8 cellular contexts compared by ENCODE assay signal in the genomic region with DNA sequence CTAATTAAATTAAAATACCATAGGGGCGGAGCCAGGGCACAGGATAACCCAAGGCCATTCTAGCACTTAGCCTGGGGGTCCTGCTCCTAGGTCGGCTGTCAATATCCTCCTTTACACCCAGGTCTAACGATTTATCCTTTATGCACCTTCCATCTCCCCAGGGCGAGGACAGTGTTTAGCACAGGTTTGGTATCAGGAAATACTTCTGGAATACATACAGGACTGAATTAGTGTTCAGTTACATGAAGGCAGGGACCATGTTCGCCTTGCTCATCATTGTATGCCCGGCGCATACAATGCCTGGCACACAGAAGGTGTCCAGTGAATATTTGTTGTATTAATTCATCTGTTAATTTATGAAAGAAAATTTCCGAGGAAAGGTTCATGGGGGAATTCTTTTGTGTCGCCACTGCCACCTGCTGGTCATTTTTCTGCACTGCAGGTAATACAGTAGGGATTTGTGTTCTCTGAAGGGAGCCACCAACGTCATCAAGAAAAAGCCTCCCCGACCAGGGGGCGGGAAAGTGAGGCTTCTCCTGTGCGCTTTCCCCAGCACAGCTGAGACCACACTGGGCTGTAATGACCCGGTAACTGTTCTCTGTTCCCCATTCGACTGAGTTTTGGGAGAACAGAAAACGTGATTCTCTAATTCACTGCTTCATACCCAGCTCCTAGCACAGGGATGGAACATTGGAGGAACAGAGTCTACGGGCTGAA.
DNase-seq lines count a peak whose midpoint lies in the region; ATAC-seq and TF ChIP-seq lines count a peak whose summit lies in the region.

No MANE protein-coding gene starts in this region.

- H2BK15ac ChIP-seq in neuronal stem cell (ENCODE audit: low read length) = no peak overlapping the region

- H3K4me2 ChIP-seq in neuronal stem cell (ENCODE audit: insufficient read depth, low read length, poor library complexity, severe bottlenecking) = peak overlapping the region; percentile 39

- H3K4me3 ChIP-seq in RWPE2 (ENCODE audit: severe bottlenecking) (no peak overlapping the region), neuronal stem cell (ENCODE audit: low read length in 2 of 2) (peak overlapping the region in 1 of 2 donors; percentile 26), stomach (no peak overlapping the region)

- TF ChIP-seq EP300 in stomach (IDR thresholded peaks at IDR 0.05) = no peak

- H2AFZ ChIP-seq in neuronal stem cell (ENCODE audit: low read length) = peak overlapping the region; percentile 94

- H3K14ac ChIP-seq in neuronal stem cell (ENCODE audit: low read length) = no peak overlapping the region

- H3K36me3 ChIP-seq in RWPE2 (ENCODE audit: low read depth) = no peaks in the 10 kb centered on the region
- H3K36me3 ChIP-seq in neuronal stem cell (replicated peaks in 1 of 2; ENCODE audit: control insufficient read depth in 2 of 2, insufficient read depth in 2 of 2, low read length in 2 of 2) = no peaks in the 10 kb centered on the region
- no peaks in the 10 kb centered on the region for H3K36me3 ChIP-seq in stomach

- H3K79me1 ChIP-seq in neuronal stem cell (ENCODE audit: low read depth, low read length) = no peaks in the 10 kb centered on the region

- H4K91ac ChIP-seq in neuronal stem cell (ENCODE audit: low read depth, low read length, poor library complexity) = no peak overlapping the region

- peak; percentile 96 for TF ChIP-seq CTCF in RWPE2 (IDR thresholded peaks at IDR 0.05; ENCODE audit: poor library complexity, severe bottlenecking)
- peak in 5 of 7 experiments; percentile 53 to 94 (median 84) for TF ChIP-seq CTCF in stomach (IDR thresholded peaks at IDR 0.05)

- H3K27ac ChIP-seq in RWPE2 (ENCODE audit: poor library complexity, severe bottlenecking) = no peak overlapping the region
- no peak overlapping the region for H3K27ac ChIP-seq in neuronal stem cell (replicated peaks; ENCODE audit: low read length)
- no peak overlapping the region for H3K27ac ChIP-seq in stomach

- H3K27me3 ChIP-seq in RWPE2 (ENCODE audit: insufficient read depth, poor library complexity, severe bottlenecking) (no peaks in the 10 kb centered on the region), neuronal stem cell (ENCODE audit: control insufficient read depth in 3 of 3, insufficient read depth in 3 of 3, low read depth in 1 of 3, low read length in 3 of 3) (no peaks in the 10 kb centered on the region), stomach (peaks cover 0 to 51% (median 10%) of the 10 kb centered on the region in 3 donors)

- DNase-seq in DMS53 (lab: John Stamatoyannopoulos, UW) (peak; percentile 51), Kasumi-1 (lab: John Stamatoyannopoulos, UW) (peak; percentile 69 to 73), RWPE2 (ENCODE audit: low spot score) (no peak), foreskin melanocyte (peak; percentile 73), neuronal stem cell (ENCODE audit: low spot score) (peak; percentile 86), stomach (peak; percentile 72)
- DNase-seq in activated effector memory CD4-positive, alpha-beta T cell treated with Interleukin-2 at 50 U/mL for 16 hours = peak; percentile 41

- ATAC-seq in RWPE2 (ENCODE audit: low read depth) = peak; percentile 19; the same call in 1 of the 3 replicates
- ATAC-seq in HG03025 (IDR thresholded peaks at IDR 0.05; ENCODE audit: low FRiP score, unreplicated experiment) = no peak

- H3K4ac ChIP-seq in neuronal stem cell (ENCODE audit: low read length) = no peak overlapping the region

- no peak overlapping the region for H3K9ac ChIP-seq in neuronal stem cell (ENCODE audit: low read depth, low read length, poor library complexity)

- no peak for TF ChIP-seq POLR2A in stomach (IDR thresholded peaks at IDR 0.05)

- peak overlapping the region; percentile 45 for H3K18ac ChIP-seq in neuronal stem cell (ENCODE audit: low read length)

- H2BK12ac ChIP-seq in neuronal stem cell (ENCODE audit: low read length) = no peak overlapping the region

- H3K4me1 ChIP-seq in RWPE2 (ENCODE audit: insufficient read depth, poor library complexity, severe bottlenecking) (no peaks in the 10 kb centered on the region), neuronal stem cell (ENCODE audit: control insufficient read depth in 2 of 2, insufficient read depth in 1 of 2, low read depth in 1 of 2, low read length in 2 of 2) (peaks cover 2 to 5% of the 10 kb centered on the region in 2 donors), stomach (peaks cover 0 to 8% (median 5%) of the 10 kb centered on the region in 4 donors)

- no CpG with 5 or more reads among the region's 17 CpGs for WGBS in neuronal stem cell (ENCODE audit: extremely low coverage in 2 of 2, insufficient read length in 2 of 2, insufficient replicate concordance in 1 of 2), 2 donors
- WGBS in stomach, 5 donors = 6 to 8% (median 7%) methylated on average over 17 of the region's 17 CpGs

- H3K9me3 ChIP-seq in RWPE2 (ENCODE audit: severe bottlenecking) (no peaks in the 10 kb centered on the region), neuronal stem cell (replicated peaks in 1 of 2; ENCODE audit: control insufficient read depth in 2 of 2, insufficient read depth in 1 of 2, low read depth in 1 of 2, low read length in 2 of 2) (no peaks in the 10 kb centered on the region), stomach (no peaks in the 10 kb centered on the region)

- intact Hi-C loops in stomach (cut with DNase I; ENCODE audit: low total_unique reads) = no loop called here

- no peak overlapping the region for H3K23ac ChIP-seq in neuronal stem cell (ENCODE audit: low read depth, low read length, poor library complexity)

- H2BK5ac ChIP-seq in neuronal stem cell (ENCODE audit: low read length) = no peak overlapping the region

- H2BK120ac ChIP-seq in neuronal stem cell (ENCODE audit: low read depth, low read length) = no peak overlapping the region

- H4K8ac ChIP-seq in neuronal stem cell (ENCODE audit: low read depth, low read length) = no peak overlapping the region

- no peak overlapping the region for H2AK5ac ChIP-seq in neuronal stem cell (ENCODE audit: low read depth, low read length)
